ENCODE assay signal across 16 cellular contexts in genomic region chr3:130838898-130839572, GRCh38. TPM values are rescaled to one million over a fixed set of nuclear protein-coding genes. Genes with fewer than 3 reads are reported as not detected.
DNase-seq lines count a peak whose midpoint lies in the region; ATAC-seq and TF ChIP-seq lines count a peak whose summit lies in the region.
"Had no signal": no experiment of that assay in that cellular context is flagged by ENCODE, and none has a peak within 500 bp of the region (broad histone marks: within the 10 kb centered on the region; RNA-seq: fewer than 3 reads in every experiment).

No MANE protein-coding gene starts in this region.

- intact Hi-C loops in stomach (cut with DNase I; ENCODE audit: low total_unique reads), result no loop called here

- TF ChIP-seq POLR2A in stomach (IDR thresholded peaks at IDR 0.05), result no peak

- H3K9ac ChIP-seq in neural progenitor cell, result no peak overlapping the region

- ATAC-seq in GM18511 (IDR thresholded peaks at IDR 0.05; ENCODE audit: unreplicated experiment) (peak; percentile 19), HG02943 (IDR thresholded peaks at IDR 0.05; ENCODE audit: low read depth, unreplicated experiment) (peak; percentile 8)
- ATAC-seq in stimulated activated naive CD8-positive, alpha-beta T cell treated with anti-CD3 and anti-CD28 coated beads, Interleukin-15, Interleukin-2, amounts not matched to agents 100 U/mL and 50 U/mL, for 24 hours, result no peak
- ATAC-seq: natural killer cell; stimulated activated naive B cell treated with anti-CD40 and anti-IgM and Interleukin-4, amounts not matched to agents 10 μg/mL and 1 μg/mL and 100 μg/mL, for 72 hours had no signal

- H3K4me3 Mint-ChIP-seq in neural progenitor cell, result no peak overlapping the region
- H3K4me3 Mint-ChIP-seq: activated naive CD8-positive, alpha-beta T cell; CD4-positive, alpha-beta T cell; natural killer cell; stimulated activated naive B cell treated with anti-CD40 and anti-IgM and Interleukin-4, amounts not matched to agents 10 μg/mL and 1 μg/mL and 100 μg/mL, for 72 hours had no signal

- H3K27ac ChIP-seq in neural progenitor cell (no peak overlapping the region), stomach (peak overlapping the region in 1 of 5 donors; percentile 32)
- H3K27ac ChIP-seq: hepatocyte, right lobe of liver had no signal

- no peaks in the 10 kb centered on the region for H3K9me3 ChIP-seq in neural progenitor cell (ENCODE audit: low read depth)
- no peaks in the 10 kb centered on the region for H3K9me3 ChIP-seq in stomach
- H3K9me3 ChIP-seq: right lobe of liver had no signal

- DNase-seq in OCI-M1 (lab: John Stamatoyannopoulos, UW) (peak; percentile 63), neural progenitor cell (ENCODE audit: low spot score) (no peak), NCI-H2196 treated with DMSO at 0.1 percent for 48 hours (lab: John Stamatoyannopoulos, UW; ENCODE audit: unreplicated experiment) (no peak), stomach (no peak)
- DNase-seq in stimulated activated naive CD8-positive, alpha-beta T cell treated with anti-CD3 and anti-CD28 coated beads, Interleukin-15, Interleukin-2, amounts not matched to agents 100 U/mL and 50 U/mL, for 24 hours, result no peak
- DNase-seq: activated CD4-positive, CD25-positive, alpha-beta regulatory T cell; activated CD8-positive, alpha-beta memory T cell treated with anti-CD3 and anti-CD28 coated beads, Interleukin-2, amount 50 U/mL, for 48 hours; CD4-positive, alpha-beta T cell; natural killer cell; NK-92 treated with Interleukin-12 subunit alpha and Interleukin-12 subunit beta, amount 100 ng/mL, for 24 hours; right lobe of liver; stimulated activated naive B cell treated with anti-CD40 and anti-IgM and Interleukin-4, amounts not matched to agents 10 μg/mL and 1 μg/mL and 100 μg/mL, for 72 hours had no signal

- no peaks in the 10 kb centered on the region for H3K9me3 Mint-ChIP-seq in neural progenitor cell
- H3K9me3 Mint-ChIP-seq: CD4-positive, alpha-beta T cell; natural killer cell; stimulated activated naive B cell treated with anti-CD40 and anti-IgM and Interleukin-4, amounts not matched to agents 10 μg/mL and 1 μg/mL and 100 μg/mL, for 72 hours had no signal

- WGBS in stomach, 5 donors, result 62 to 71% (median 70%) methylated on average over 2 of the region's 2 CpGs

- H3K4me1 Mint-ChIP-seq in neural progenitor cell, result peaks cover 15% of the 10 kb centered on the region
- H3K4me1 Mint-ChIP-seq: natural killer cell had no signal

- peak overlapping the region; percentile 64 for H2AFZ ChIP-seq in neural progenitor cell (replicated peaks)
- H2AFZ ChIP-seq: hepatocyte had no signal

- no peak overlapping the region for H3K4me3 ChIP-seq in neural progenitor cell
- no peak overlapping the region for H3K4me3 ChIP-seq in stomach
- H3K4me3 ChIP-seq: hepatocyte, right lobe of liver had no signal

- H3K79me2 ChIP-seq in neural progenitor cell (ENCODE audit: low read depth), result no peaks in the 10 kb centered on the region
- H3K79me2 ChIP-seq: hepatocyte had no signal

- H4K20me1 ChIP-seq in neural progenitor cell (ENCODE audit: low read depth), result no peaks in the 10 kb centered on the region

- no peak overlapping the region for H3K4me2 ChIP-seq in neural progenitor cell
- H3K4me2 ChIP-seq: hepatocyte had no signal

- H3K36me3 Mint-ChIP-seq in neural progenitor cell, result no peaks in the 10 kb centered on the region
- H3K36me3 Mint-ChIP-seq: activated naive CD8-positive, alpha-beta T cell; natural killer cell; stimulated activated naive B cell treated with anti-CD40 and anti-IgM and Interleukin-4, amounts not matched to agents 10 μg/mL and 1 μg/mL and 100 μg/mL, for 72 hours had no signal

- TF ChIP-seq EP300 in stomach (IDR thresholded peaks at IDR 0.05), result no peak

- peaks cover 10% of the 10 kb centered on the region for H3K4me1 ChIP-seq in neural progenitor cell
- H3K4me1 ChIP-seq in stomach, result peaks cover 0 to 18% (median 3%) of the 10 kb centered on the region in 4 donors
- H3K4me1 ChIP-seq: right lobe of liver had no signal

- H3K36me3 ChIP-seq in neural progenitor cell (no peaks in the 10 kb centered on the region), stomach (no peaks in the 10 kb centered on the region)
- H3K36me3 ChIP-seq: right lobe of liver had no signal

- TF ChIP-seq CTCF in neural progenitor cell (IDR thresholded peaks at IDR 0.05), result no peak
- TF ChIP-seq CTCF in stomach (IDR thresholded peaks at IDR 0.05), result no peak

- no peaks in the 10 kb centered on the region for H3F3A ChIP-seq in neural progenitor cell (ENCODE audit: low read depth)

- H3K27me3 Mint-ChIP-seq in neural progenitor cell (ENCODE audit: insufficient read depth, low read depth), result peaks cover 3% of the 10 kb centered on the region
- H3K27me3 Mint-ChIP-seq: activated naive CD8-positive, alpha-beta T cell; CD4-positive, alpha-beta T cell; stimulated activated naive B cell treated with anti-CD40 and anti-IgM and Interleukin-4, amounts not matched to agents 10 μg/mL and 1 μg/mL and 100 μg/mL, for 72 hours had no signal

- H3K27me3 ChIP-seq in neural progenitor cell (no peaks in the 10 kb centered on the region), stomach (no peaks in the 10 kb centered on the region)
- H3K27me3 ChIP-seq: hepatocyte, right lobe of liver had no signal

- H3K27ac Mint-ChIP-seq in neural progenitor cell, result no peak overlapping the region
- H3K27ac Mint-ChIP-seq: activated naive CD8-positive, alpha-beta T cell; CD4-positive, alpha-beta T cell; natural killer cell; stimulated activated naive B cell treated with anti-CD40 and anti-IgM and Interleukin-4, amounts not matched to agents 10 μg/mL and 1 μg/mL and 100 μg/mL, for 72 hours had no signal

RNA-seq across cellular contexts. Expression of gene ATP2C1, which starts 54.8 kb away (rescaled TPM):
- total RNA-seq in neural progenitor cell (ENCODE audit: low replicate concordance), result 64.5 and 161 TPM in 2 replicates
- 100 to 1,000 TPM in 1 of 5 donors, 10 to 100 TPM in 4; 20.5 to 114 (median 44.2) TPM for total RNA-seq in stomach
- polyA plus RNA-seq in stomach, result 10 to 100 TPM; 10.5 to 22.2 (median 13.9) TPM
